Comparison of ENCODE assay signal across 1 cellular context in the genomic region with DNA sequence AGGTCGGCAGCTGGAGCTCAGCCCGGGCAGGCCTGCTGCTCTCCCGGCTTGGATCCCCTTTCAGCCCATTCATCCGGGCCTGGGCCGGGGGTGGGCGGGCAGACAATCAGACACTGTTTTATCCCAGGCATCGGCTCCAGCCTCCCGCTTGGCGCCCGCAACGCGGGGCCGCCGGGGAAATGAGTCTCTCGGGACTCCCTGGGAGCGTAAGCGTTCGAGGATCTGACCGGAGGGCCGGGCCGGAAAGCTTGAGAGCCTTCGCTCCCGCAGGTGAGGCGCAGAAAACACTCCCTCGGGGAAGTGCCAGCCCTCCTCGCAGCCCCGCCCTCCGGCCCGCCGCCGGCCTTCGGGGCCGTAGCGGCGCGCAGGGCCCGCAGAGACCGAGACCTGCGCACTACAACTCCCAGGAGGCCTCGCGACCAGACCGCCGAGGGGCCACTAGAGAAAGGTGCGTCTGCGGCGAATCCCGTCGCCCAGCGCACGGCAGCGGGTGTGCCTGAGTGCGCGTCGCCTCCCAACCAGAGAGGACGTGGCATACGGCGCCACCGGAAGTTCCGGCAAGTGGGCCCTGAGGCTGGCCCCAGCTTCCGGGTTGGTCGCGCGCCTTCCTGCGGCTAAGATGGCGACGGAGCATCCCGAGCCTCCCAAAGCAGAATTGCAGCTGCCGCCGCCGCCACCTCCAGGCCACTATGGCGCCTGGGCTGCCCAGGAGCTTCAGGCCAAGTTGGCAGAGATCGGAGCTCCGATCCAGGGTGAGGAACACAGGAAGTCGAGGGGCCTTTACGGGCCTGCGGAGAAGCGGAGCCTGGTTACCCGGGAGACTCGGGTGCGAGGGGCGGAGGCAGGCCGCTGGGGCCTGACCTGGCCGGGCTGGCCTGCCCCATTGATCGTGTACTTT.
TF ChIP-seq lines count a peak whose summit lies in the region.

A gene with protein sequence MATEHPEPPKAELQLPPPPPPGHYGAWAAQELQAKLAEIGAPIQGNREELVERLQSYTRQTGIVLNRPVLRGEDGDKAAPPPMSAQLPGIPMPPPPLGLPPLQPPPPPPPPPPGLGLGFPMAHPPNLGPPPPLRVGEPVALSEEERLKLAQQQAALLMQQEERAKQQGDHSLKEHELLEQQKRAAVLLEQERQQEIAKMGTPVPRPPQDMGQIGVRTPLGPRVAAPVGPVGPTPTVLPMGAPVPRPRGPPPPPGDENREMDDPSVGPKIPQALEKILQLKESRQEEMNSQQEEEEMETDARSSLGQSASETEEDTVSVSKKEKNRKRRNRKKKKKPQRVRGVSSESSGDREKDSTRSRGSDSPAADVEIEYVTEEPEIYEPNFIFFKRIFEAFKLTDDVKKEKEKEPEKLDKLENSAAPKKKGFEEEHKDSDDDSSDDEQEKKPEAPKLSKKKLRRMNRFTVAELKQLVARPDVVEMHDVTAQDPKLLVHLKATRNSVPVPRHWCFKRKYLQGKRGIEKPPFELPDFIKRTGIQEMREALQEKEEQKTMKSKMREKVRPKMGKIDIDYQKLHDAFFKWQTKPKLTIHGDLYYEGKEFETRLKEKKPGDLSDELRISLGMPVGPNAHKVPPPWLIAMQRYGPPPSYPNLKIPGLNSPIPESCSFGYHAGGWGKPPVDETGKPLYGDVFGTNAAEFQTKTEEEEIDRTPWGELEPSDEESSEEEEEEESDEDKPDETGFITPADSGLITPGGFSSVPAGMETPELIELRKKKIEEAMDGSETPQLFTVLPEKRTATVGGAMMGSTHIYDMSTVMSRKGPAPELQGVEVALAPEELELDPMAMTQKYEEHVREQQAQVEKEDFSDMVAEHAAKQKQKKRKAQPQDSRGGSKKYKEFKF (plus strand): TSS at position 599 of the 898 bp plus-strand sequence. CDS start 21 bp downstream, at position 620.

TF ChIP-seq in K562, 482 proteins besides CTCF, POLR2A, EP300 and RAD21 (continued from another document and continues in another):
- TF ChIP-seq, protein P1, sequence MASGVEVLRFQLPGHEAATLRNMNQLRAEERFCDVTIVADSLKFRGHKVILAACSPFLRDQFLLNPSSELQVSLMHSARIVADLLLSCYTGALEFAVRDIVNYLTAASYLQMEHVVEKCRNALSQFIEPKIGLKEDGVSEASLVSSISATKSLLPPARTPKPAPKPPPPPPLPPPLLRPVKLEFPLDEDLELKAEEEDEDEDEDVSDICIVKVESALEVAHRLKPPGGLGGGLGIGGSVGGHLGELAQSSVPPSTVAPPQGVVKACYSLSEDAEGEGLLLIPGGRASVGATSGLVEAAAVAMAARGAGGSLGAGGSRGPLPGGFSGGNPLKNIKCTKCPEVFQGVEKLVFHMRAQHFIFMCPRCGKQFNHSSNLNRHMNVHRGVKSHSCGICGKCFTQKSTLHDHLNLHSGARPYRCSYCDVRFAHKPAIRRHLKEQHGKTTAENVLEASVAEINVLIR (CRISPR knock-in tag; IDR thresholded peaks at IDR 0.05): peak; percentile 78
- TF ChIP-seq, protein P2, sequence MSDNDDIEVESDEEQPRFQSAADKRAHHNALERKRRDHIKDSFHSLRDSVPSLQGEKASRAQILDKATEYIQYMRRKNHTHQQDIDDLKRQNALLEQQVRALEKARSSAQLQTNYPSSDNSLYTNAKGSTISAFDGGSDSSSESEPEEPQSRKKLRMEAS (CRISPR knock-in tag; IDR thresholded peaks at IDR 0.05): peak; percentile 56
- TF ChIP-seq ETV6 (IDR thresholded peaks at IDR 0.05; ENCODE audit: borderline replicate concordance in 1 of 2, low read depth in 2 of 2, low read length in 1 of 2): peak; percentile 10 to 65; a peak in 2 of 4 replicates
- no peak for TF ChIP-seq ETV6 (CRISPR knock-in tag; IDR thresholded peaks at IDR 0.05; ENCODE audit: borderline replicate concordance)
- 0 out of 2 replicates have a peak, but pooled peaks have one; percentile 37 for TF ChIP-seq ZNF263 (CRISPR knock-in tag; IDR thresholded peaks at IDR 0.05; ENCODE audit: borderline replicate concordance)
- TF ChIP-seq HMG20B (CRISPR knock-in tag; IDR thresholded peaks at IDR 0.05): no peak
- TF ChIP-seq, protein P3, sequence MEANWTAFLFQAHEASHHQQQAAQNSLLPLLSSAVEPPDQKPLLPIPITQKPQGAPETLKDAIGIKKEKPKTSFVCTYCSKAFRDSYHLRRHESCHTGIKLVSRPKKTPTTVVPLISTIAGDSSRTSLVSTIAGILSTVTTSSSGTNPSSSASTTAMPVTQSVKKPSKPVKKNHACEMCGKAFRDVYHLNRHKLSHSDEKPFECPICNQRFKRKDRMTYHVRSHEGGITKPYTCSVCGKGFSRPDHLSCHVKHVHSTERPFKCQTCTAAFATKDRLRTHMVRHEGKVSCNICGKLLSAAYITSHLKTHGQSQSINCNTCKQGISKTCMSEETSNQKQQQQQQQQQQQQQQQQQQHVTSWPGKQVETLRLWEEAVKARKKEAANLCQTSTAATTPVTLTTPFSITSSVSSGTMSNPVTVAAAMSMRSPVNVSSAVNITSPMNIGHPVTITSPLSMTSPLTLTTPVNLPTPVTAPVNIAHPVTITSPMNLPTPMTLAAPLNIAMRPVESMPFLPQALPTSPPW (CRISPR knock-in tag; IDR thresholded peaks at IDR 0.05): peak; percentile 85
- TF ChIP-seq ERF (CRISPR knock-in tag; IDR thresholded peaks at IDR 0.05): 0 out of 2 replicates have a peak, but pooled peaks have one; percentile 25
- TF ChIP-seq MCM3 (IDR thresholded peaks at IDR 0.05): no peak
- TF ChIP-seq CHD2 (IDR thresholded peaks at IDR 0.05; ENCODE audit: low read depth, low read length): peak; percentile 36; the same call in 1 of the 2 replicates
- TF ChIP-seq, protein P4, sequence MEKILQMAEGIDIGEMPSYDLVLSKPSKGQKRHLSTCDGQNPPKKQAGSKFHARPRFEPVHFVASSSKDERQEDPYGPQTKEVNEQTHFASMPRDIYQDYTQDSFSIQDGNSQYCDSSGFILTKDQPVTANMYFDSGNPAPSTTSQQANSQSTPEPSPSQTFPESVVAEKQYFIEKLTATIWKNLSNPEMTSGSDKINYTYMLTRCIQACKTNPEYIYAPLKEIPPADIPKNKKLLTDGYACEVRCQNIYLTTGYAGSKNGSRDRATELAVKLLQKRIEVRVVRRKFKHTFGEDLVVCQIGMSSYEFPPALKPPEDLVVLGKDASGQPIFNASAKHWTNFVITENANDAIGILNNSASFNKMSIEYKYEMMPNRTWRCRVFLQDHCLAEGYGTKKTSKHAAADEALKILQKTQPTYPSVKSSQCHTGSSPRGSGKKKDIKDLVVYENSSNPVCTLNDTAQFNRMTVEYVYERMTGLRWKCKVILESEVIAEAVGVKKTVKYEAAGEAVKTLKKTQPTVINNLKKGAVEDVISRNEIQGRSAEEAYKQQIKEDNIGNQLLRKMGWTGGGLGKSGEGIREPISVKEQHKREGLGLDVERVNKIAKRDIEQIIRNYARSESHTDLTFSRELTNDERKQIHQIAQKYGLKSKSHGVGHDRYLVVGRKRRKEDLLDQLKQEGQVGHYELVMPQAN (IDR thresholded peaks at IDR 0.05; ENCODE audit: borderline replicate concordance): peak; percentile 88
- TF ChIP-seq GABPA (tag; conservative IDR thresholded peaks at IDR 0.05; ENCODE audit: low read depth): peak; percentile 98
- peak; percentile 62 for TF ChIP-seq HMGN3 (IDR thresholded peaks at IDR 0.05; ENCODE audit: borderline replicate concordance, extremely low read depth, insufficient read length, low read depth, low read length)
- TF ChIP-seq PTBP1 (IDR thresholded peaks at IDR 0.05; ENCODE audit: low read depth, low read length): no peak
- peak; percentile 82 for TF ChIP-seq ATF1 (CRISPR knock-in tag; IDR thresholded peaks at IDR 0.05)
- peak; percentile 95 for TF ChIP-seq ATF1 (tag; IDR thresholded peaks at IDR 0.05)
- peak; percentile 66; the same call in 1 of the 2 replicates for TF ChIP-seq JUND (IDR thresholded peaks at IDR 0.05; ENCODE audit: borderline replicate concordance, low read depth, low read length)
- TF ChIP-seq JUND (tag; IDR thresholded peaks at IDR 0.05; ENCODE audit: borderline replicate concordance, low read depth, low read length): no peak; the same call in 2 of the 3 replicates
- TF ChIP-seq RCOR1 (IDR thresholded peaks at IDR 0.05; ENCODE audit: borderline replicate concordance in 1 of 2, low read depth in 2 of 2, low read length in 2 of 2): peak in 1 of 2 experiments; percentile 35; a peak in 1 of 4 replicates
- no peak for TF ChIP-seq NFATC3 (IDR thresholded peaks at IDR 0.05)
- no peak for TF ChIP-seq ZNF75A (CRISPR knock-in tag; IDR thresholded peaks at IDR 0.05)
- TF ChIP-seq NFIC (IDR thresholded peaks at IDR 0.05): 0 out of 2 replicates have a peak, but pooled peaks have one; percentile 5
- TF ChIP-seq ZBED1 (IDR thresholded peaks at IDR 0.05): 0 out of 2 replicates have a peak, but pooled peaks have one; percentile 6
- TF ChIP-seq SRF (CRISPR knock-in tag; IDR thresholded peaks at IDR 0.05): peak in 1 of 2 experiments; percentile 74; a peak in 2 of 4 replicates
- TF ChIP-seq ZNF431 (CRISPR knock-in tag; IDR thresholded peaks at IDR 0.05): 0 out of 2 replicates have a peak, but pooled peaks have one; percentile 53
- peak; percentile 85 for TF ChIP-seq MEIS2 (IDR thresholded peaks at IDR 0.05; ENCODE audit: partially characterized antibody)
- TF ChIP-seq, protein P5, sequence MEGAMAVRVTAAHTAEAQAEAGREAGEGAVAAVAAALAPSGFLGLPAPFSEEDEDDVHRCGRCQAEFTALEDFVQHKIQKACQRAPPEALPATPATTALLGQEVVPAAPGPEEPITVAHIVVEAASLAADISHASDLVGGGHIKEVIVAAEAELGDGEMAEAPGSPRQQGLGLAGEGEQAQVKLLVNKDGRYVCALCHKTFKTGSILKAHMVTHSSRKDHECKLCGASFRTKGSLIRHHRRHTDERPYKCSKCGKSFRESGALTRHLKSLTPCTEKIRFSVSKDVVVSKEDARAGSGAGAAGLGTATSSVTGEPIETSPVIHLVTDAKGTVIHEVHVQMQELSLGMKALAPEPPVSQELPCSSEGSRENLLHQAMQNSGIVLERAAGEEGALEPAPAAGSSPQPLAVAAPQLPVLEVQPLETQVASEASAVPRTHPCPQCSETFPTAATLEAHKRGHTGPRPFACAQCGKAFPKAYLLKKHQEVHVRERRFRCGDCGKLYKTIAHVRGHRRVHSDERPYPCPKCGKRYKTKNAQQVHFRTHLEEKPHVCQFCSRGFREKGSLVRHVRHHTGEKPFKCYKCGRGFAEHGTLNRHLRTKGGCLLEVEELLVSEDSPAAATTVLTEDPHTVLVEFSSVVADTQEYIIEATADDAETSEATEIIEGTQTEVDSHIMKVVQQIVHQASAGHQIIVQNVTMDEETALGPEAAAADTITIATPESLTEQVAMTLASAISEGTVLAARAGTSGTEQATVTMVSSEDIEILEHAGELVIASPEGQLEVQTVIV (CRISPR knock-in tag; IDR thresholded peaks at IDR 0.05; ENCODE audit: borderline replicate concordance): no peak
- TF ChIP-seq ZFP1 (CRISPR knock-in tag; IDR thresholded peaks at IDR 0.05): no peak
- TF ChIP-seq RBBP5 (IDR thresholded peaks at IDR 0.05; ENCODE audit: borderline replicate concordance, insufficient read depth, low read length, poor library complexity, severe bottlenecking): peak; percentile 87
- TF ChIP-seq, protein P6, sequence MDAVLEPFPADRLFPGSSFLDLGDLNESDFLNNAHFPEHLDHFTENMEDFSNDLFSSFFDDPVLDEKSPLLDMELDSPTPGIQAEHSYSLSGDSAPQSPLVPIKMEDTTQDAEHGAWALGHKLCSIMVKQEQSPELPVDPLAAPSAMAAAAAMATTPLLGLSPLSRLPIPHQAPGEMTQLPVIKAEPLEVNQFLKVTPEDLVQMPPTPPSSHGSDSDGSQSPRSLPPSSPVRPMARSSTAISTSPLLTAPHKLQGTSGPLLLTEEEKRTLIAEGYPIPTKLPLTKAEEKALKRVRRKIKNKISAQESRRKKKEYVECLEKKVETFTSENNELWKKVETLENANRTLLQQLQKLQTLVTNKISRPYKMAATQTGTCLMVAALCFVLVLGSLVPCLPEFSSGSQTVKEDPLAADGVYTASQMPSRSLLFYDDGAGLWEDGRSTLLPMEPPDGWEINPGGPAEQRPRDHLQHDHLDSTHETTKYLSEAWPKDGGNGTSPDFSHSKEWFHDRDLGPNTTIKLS (IDR thresholded peaks at IDR 0.05; ENCODE audit: borderline replicate concordance, low read depth): peak; percentile 100
- TF ChIP-seq, protein P7, sequence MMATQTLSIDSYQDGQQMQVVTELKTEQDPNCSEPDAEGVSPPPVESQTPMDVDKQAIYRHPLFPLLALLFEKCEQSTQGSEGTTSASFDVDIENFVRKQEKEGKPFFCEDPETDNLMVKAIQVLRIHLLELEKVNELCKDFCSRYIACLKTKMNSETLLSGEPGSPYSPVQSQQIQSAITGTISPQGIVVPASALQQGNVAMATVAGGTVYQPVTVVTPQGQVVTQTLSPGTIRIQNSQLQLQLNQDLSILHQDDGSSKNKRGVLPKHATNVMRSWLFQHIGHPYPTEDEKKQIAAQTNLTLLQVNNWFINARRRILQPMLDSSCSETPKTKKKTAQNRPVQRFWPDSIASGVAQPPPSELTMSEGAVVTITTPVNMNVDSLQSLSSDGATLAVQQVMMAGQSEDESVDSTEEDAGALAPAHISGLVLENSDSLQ (IDR thresholded peaks at IDR 0.05): peak; percentile 68
- peak; percentile 97 for TF ChIP-seq GABPB1 (CRISPR knock-in tag; IDR thresholded peaks at IDR 0.05)
- peak; percentile 96 to 97 for TF ChIP-seq MAZ (CRISPR knock-in tag; conservative IDR thresholded peaks at IDR 0.05 in 1 of 2, IDR thresholded peaks at IDR 0.05 in 1 of 2)
- peak; percentile 98 for TF ChIP-seq ELF1 (tag; IDR thresholded peaks at IDR 0.05)
- TF ChIP-seq, protein P8, sequence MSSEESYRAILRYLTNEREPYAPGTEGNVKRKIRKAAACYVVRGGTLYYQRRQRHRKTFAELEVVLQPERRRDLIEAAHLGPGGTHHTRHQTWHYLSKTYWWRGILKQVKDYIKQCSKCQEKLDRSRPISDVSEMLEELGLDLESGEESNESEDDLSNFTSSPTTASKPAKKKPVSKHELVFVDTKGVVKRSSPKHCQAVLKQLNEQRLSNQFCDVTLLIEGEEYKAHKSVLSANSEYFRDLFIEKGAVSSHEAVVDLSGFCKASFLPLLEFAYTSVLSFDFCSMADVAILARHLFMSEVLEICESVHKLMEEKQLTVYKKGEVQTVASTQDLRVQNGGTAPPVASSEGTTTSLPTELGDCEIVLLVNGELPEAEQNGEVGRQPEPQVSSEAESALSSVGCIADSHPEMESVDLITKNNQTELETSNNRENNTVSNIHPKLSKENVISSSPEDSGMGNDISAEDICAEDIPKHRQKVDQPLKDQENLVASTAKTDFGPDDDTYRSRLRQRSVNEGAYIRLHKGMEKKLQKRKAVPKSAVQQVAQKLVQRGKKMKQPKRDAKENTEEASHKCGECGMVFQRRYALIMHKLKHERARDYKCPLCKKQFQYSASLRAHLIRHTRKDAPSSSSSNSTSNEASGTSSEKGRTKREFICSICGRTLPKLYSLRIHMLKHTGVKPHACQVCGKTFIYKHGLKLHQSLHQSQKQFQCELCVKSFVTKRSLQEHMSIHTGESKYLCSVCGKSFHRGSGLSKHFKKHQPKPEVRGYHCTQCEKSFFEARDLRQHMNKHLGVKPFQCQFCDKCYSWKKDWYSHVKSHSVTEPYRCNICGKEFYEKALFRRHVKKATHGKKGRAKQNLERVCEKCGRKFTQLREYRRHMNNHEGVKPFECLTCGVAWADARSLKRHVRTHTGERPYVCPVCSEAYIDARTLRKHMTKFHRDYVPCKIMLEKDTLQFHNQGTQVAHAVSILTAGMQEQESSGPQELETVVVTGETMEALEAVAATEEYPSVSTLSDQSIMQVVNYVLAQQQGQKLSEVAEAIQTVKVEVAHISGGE (CRISPR knock-in tag; IDR thresholded peaks at IDR 0.05): peak; percentile 9 to 95 (median 63); a peak in 5 of 6 replicates
- TF ChIP-seq ZFP36 (IDR thresholded peaks at IDR 0.05; ENCODE audit: low read depth, low read length, partially characterized antibody): peak; percentile 46
- TF ChIP-seq SRSF3 (IDR thresholded peaks at IDR 0.05; ENCODE audit: insufficient read depth, low read length): no peak
- peak; percentile 66 for TF ChIP-seq PCBP1 (IDR thresholded peaks at IDR 0.05; ENCODE audit: low read depth, low read length, poor library complexity, severe bottlenecking)
- TF ChIP-seq SUPT5H (IDR thresholded peaks at IDR 0.05): peak; percentile 92
- TF ChIP-seq RFX1 (IDR thresholded peaks at IDR 0.05): peak; percentile 77
